ENCODE assay signal across 18 cellular contexts in the genomic region with DNA sequence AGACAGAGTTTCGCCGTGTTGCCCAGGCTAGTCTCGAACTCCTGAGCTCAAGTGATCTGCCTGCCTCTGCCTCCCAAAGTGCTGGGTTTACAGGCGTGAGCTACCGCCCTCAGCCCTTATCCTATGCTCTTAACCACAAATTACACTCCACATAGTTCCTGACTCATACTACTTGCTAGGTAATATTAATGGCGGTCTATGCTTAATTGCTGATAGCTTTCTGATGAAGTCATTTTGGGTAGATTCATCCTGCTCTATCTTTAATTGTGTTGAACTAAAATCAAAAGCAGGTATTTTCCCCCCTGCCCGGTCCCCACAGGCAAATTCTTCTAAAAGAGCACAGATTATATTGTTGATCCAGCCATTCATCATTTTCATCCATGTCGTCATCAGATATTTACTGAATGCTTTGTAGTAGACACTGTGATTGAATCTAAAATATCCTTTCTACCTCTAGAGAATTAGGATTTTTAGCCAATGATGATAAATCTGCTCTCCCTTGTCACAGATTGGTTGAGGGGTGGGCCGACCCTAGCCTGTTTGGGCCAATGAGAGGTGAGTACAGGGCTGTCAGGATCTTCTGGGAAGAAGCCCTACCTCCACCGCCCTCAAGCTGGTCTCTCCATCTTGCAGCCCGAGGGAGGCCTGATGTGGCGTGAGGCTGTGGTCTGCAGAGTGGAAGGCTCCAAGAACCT.
A peak's percentile ranks its signal among the peaks of the same experiment; 100 is the strongest.
DNase-seq lines count a peak whose midpoint lies in the region; ATAC-seq and TF ChIP-seq lines count a peak whose summit lies in the region.
"Had no signal": no experiment of that assay in that cellular context is flagged by ENCODE, and none has a peak within 500 bp of the region (broad histone marks: within the 10 kb centered on the region; RNA-seq: fewer than 3 reads in every experiment).

No MANE protein-coding gene starts in this region.

- no peak overlapping the region for H3K27ac ChIP-seq in osteoblast (ENCODE audit: low read depth, low read length)
- H3K27ac ChIP-seq: Peyer's patch had no signal

- no peaks in the 10 kb centered on the region for H4K20me1 ChIP-seq in osteoblast (ENCODE audit: insufficient read depth, low read length)

- ATAC-seq in HG03442 (IDR thresholded peaks at IDR 0.05; ENCODE audit: unreplicated experiment): no peak
- ATAC-seq: left ventricle myocardium superior had no signal

- peaks cover 7% of the 10 kb centered on the region for H3K4me1 ChIP-seq in osteoblast (ENCODE audit: insufficient read depth, low read length)
- H3K4me1 ChIP-seq: Peyer's patch had no signal

- H3K4me2 ChIP-seq in osteoblast (ENCODE audit: insufficient read depth, low read length): no peak overlapping the region

- H2AFZ ChIP-seq in osteoblast (ENCODE audit: low read length): no peak overlapping the region

- no peaks in the 10 kb centered on the region for H3K27me3 ChIP-seq in osteoblast (ENCODE audit: insufficient read depth, low read length)
- H3K27me3 ChIP-seq: Peyer's patch had no signal

- H3K36me3 ChIP-seq in osteoblast (ENCODE audit: insufficient read depth, low read length): no peaks in the 10 kb centered on the region
- H3K36me3 ChIP-seq: Peyer's patch had no signal

- no peaks in the 10 kb centered on the region for H3K9me3 ChIP-seq in osteoblast (ENCODE audit: low read depth, low read length)
- H3K9me3 ChIP-seq: Peyer's patch had no signal

- H3K79me2 ChIP-seq in osteoblast (ENCODE audit: insufficient read depth, low read length): no peaks in the 10 kb centered on the region

- no peak overlapping the region for H3K4me3 ChIP-seq in osteoblast (ENCODE audit: insufficient read depth, low read length)
- H3K4me3 ChIP-seq: Peyer's patch had no signal

- TF ChIP-seq CTCF in osteoblast (IDR thresholded peaks at IDR 0.05; ENCODE audit: extremely low read depth, low read depth, low read length): no peak

- peak; percentile 89 for DNase-seq in Daoy (ENCODE audit: low read depth)
- DNase-seq in M059J (ENCODE audit: low read depth): peak; percentile 94
- peak; percentile 53 for DNase-seq in astrocyte of the hippocampus (ENCODE audit: low read depth, low spot score)
- peak; percentile 56 for DNase-seq in kidney tubule cell (ENCODE audit: low spot score)
- no peak for DNase-seq in NCI-H2029 treated with DMSO at 0.1 percent for 48 hours (lab: John Stamatoyannopoulos, UW)
- DNase-seq in osteoblast (ENCODE audit: insufficient read length, low spot score, missing footprints): no peak
- no peak for DNase-seq in COLO829 (ENCODE audit: low spot score)
- DNase-seq: activated CD4-positive, alpha-beta T cell treated with anti-CD3 and anti-CD28 coated beads for 4 hours; activated CD8-positive, alpha-beta memory T cell treated with anti-CD3 and anti-CD28 coated beads, Interleukin-2, amount 50 U/mL, for 48 hours; activated gamma-delta T cell; CD4-positive, alpha-beta memory T cell; erythroblast; left ventricle myocardium superior; NCI-H187; NCI-H2227 treated with DMSO at 0.1 percent for 48 hours; Peyer's patch; stimulated activated CD4-positive, alpha-beta T cell treated with anti-CD3 and anti-CD28 coated beads, Interleukin-4, amount 100 ng/mL, for 24 hours had no signal

Comparison
In these comparisons a context has a peak if more than half of its experiments do, and no peak if none do; other contexts are left out.
1. DNase-seq: peak in Daoy (single experiment), M059J (single experiment), astrocyte of the hippocampus (single experiment) and kidney tubule cell (single experiment); none in NCI-H2029 treated with DMSO at 0.1 percent for 48 hours (single experiment), osteoblast (single experiment) and COLO829 (single experiment).